Comparison of ENCODE assay signal across 1 cellular context in genomic region chr19:43820098-43820860, GRCh38.
TF ChIP-seq lines count a peak whose summit lies in the region.

No MANE protein-coding gene starts in this region.

TF ChIP-seq in A549, 52 proteins besides CTCF, POLR2A, EP300 and RAD21 (continued from another document):
- peak; percentile 84 for TF ChIP-seq MAX (IDR thresholded peaks at IDR 0.05)
